In the genomic region with DNA sequence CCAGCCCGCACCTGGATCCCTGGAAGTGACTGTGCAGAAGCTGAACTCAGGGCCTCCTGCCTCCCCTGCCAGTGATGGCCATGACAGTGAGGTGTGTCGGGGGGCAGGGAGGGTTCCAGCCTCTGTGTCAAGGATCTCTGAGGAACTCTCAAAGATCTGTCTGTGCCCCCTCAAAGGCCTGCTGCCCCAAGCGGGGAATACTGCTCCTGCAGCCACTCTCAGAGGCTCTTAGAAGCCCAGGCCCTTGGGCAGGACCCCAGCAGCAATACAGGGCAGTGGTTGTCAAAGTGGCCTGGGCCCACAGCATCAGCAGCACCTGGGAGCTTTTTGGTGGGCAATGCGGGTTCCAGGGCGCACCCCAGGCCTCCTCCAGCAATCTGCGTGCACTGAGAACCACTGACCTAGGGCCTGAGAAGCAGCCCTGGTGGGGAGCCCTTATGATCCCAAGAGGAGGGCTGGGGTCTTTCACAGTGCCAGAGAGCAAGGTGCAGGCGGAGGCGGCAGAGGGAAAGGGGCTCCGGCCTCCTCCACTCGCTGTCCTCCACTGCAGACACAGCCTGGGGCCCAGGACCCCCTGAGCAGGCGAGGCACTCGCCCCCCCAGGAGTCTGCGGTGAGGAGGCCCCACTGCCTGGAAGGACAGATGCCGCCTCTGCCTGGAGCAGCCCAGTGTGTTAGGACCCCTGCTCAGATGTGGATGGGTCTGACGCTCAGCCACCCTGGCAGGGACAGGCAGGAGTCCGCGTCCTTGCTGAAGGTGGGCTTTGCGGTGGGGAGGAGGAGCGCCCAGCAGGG, we compare ENCODE assay signal across 2 cellular contexts.
TF ChIP-seq lines count a peak whose summit lies in the region.

No MANE protein-coding gene starts in this region.

TF ChIP-seq in K562, 482 proteins besides CTCF, POLR2A, EP300 and RAD21:
- TF ChIP-seq ATF7 (IDR thresholded peaks at IDR 0.05) (no peak), U2AF1 (optimal IDR thresholded peaks at IDR 0.05; ENCODE audit: low read depth, low read length) (no peak), ZNF766 (CRISPR knock-in tag; conservative IDR thresholded peaks at IDR 0.05) (no peak), SNIP1 (IDR thresholded peaks at IDR 0.05; ENCODE audit: low read depth) (no peak), ETV1 (tag; conservative IDR thresholded peaks at IDR 0.05; ENCODE audit: low read depth) (no peak), SUPT5H (IDR thresholded peaks at IDR 0.05) (no peak), BDP1 (IDR thresholded peaks at IDR 0.05; ENCODE audit: insufficient read depth, insufficient read length) (no peak), KLF13 (tag; IDR thresholded peaks at IDR 0.05; ENCODE audit: borderline replicate concordance, low read depth) (no peak), NFIC (IDR thresholded peaks at IDR 0.05) (no peak), NR4A1 (CRISPR knock-in tag; IDR thresholded peaks at IDR 0.05) (no peak), NR4A1 (tag; IDR thresholded peaks at IDR 0.05) (no peak), CBFB (CRISPR knock-in tag; IDR thresholded peaks at IDR 0.05) (no peak)
- TF ChIP-seq, protein P1, sequence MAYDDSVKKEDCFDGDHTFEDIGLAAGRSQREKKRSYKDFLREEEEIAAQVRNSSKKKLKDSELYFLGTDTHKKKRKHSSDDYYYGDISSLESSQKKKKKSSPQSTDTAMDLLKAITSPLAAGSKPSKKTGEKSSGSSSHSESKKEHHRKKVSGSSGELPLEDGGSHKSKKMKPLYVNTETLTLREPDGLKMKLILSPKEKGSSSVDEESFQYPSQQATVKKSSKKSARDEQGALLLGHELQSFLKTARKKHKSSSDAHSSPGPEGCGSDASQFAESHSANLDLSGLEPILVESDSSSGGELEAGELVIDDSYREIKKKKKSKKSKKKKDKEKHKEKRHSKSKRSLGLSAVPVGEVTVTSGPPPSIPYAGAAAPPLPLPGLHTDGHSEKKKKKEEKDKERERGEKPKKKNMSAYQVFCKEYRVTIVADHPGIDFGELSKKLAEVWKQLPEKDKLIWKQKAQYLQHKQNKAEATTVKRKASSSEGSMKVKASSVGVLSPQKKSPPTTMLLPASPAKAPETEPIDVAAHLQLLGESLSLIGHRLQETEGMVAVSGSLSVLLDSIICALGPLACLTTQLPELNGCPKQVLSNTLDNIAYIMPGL (CRISPR knock-in tag; IDR thresholded peaks at IDR 0.05): no peak

TF ChIP-seq in SK-N-SH, 30 proteins besides CTCF, POLR2A, EP300 and RAD21:
- TF ChIP-seq YY1 (IDR thresholded peaks at IDR 0.05; ENCODE audit: low read depth) (no peak), FOXM1 (IDR thresholded peaks at IDR 0.05; ENCODE audit: low read depth) (no peak), TAF1 (IDR thresholded peaks at IDR 0.05; ENCODE audit: borderline replicate concordance, low read depth, low read length) (no peak), CHD2 (IDR thresholded peaks at IDR 0.05; ENCODE audit: low read length, partially characterized antibody) (no peak), GABPA (IDR thresholded peaks at IDR 0.05; ENCODE audit: low read depth) (no peak), SIN3A (IDR thresholded peaks at IDR 0.05; ENCODE audit: borderline replicate concordance, low read depth, low read length) (no peak), RFX5 (IDR thresholded peaks at IDR 0.05; ENCODE audit: low read length) (no peak), TCF12 (IDR thresholded peaks at IDR 0.05) (no peak), TEAD4 (IDR thresholded peaks at IDR 0.05; ENCODE audit: borderline replicate concordance, insufficient read depth) (no peak), FOSL2 (IDR thresholded peaks at IDR 0.05; ENCODE audit: borderline replicate concordance, low read depth) (no peak), EZH2phosphoT487 (IDR thresholded peaks at IDR 0.05; ENCODE audit: borderline replicate concordance, low read depth) (no peak), POLR2AphosphoS5 (IDR thresholded peaks at IDR 0.05; ENCODE audit: low read depth, low read length) (no peak), NFIC (IDR thresholded peaks at IDR 0.05; ENCODE audit: borderline replicate concordance) (no peak), RCOR1 (IDR thresholded peaks at IDR 0.05; ENCODE audit: low read length) (no peak)
- TF ChIP-seq, protein P2, sequence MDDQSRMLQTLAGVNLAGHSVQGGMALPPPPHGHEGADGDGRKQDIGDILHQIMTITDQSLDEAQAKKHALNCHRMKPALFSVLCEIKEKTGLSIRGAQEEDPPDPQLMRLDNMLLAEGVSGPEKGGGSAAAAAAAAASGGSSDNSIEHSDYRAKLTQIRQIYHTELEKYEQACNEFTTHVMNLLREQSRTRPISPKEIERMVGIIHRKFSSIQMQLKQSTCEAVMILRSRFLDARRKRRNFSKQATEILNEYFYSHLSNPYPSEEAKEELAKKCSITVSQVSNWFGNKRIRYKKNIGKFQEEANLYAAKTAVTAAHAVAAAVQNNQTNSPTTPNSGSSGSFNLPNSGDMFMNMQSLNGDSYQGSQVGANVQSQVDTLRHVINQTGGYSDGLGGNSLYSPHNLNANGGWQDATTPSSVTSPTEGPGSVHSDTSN (IDR thresholded peaks at IDR 0.05): no peak
- TF ChIP-seq, protein P3, sequence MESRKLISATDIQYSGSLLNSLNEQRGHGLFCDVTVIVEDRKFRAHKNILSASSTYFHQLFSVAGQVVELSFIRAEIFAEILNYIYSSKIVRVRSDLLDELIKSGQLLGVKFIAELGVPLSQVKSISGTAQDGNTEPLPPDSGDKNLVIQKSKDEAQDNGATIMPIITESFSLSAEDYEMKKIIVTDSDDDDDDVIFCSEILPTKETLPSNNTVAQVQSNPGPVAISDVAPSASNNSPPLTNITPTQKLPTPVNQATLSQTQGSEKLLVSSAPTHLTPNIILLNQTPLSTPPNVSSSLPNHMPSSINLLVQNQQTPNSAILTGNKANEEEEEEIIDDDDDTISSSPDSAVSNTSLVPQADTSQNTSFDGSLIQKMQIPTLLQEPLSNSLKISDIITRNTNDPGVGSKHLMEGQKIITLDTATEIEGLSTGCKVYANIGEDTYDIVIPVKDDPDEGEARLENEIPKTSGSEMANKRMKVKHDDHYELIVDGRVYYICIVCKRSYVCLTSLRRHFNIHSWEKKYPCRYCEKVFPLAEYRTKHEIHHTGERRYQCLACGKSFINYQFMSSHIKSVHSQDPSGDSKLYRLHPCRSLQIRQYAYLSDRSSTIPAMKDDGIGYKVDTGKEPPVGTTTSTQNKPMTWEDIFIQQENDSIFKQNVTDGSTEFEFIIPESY (IDR thresholded peaks at IDR 0.05; ENCODE audit: borderline replicate concordance, low read depth): no peak
- TF ChIP-seq, protein P4, sequence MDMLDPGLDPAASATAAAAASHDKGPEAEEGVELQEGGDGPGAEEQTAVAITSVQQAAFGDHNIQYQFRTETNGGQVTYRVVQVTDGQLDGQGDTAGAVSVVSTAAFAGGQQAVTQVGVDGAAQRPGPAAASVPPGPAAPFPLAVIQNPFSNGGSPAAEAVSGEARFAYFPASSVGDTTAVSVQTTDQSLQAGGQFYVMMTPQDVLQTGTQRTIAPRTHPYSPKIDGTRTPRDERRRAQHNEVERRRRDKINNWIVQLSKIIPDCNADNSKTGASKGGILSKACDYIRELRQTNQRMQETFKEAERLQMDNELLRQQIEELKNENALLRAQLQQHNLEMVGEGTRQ (IDR thresholded peaks at IDR 0.05; ENCODE audit: borderline replicate concordance, low read depth, low read length): no peak
- TF ChIP-seq, protein P5, sequence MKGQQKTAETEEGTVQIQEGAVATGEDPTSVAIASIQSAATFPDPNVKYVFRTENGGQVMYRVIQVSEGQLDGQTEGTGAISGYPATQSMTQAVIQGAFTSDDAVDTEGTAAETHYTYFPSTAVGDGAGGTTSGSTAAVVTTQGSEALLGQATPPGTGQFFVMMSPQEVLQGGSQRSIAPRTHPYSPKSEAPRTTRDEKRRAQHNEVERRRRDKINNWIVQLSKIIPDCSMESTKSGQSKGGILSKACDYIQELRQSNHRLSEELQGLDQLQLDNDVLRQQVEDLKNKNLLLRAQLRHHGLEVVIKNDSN (IDR thresholded peaks at IDR 0.05; ENCODE audit: borderline replicate concordance, low read depth): no peak
